3 cellular contexts compared by ENCODE assay signal in the genomic region with DNA sequence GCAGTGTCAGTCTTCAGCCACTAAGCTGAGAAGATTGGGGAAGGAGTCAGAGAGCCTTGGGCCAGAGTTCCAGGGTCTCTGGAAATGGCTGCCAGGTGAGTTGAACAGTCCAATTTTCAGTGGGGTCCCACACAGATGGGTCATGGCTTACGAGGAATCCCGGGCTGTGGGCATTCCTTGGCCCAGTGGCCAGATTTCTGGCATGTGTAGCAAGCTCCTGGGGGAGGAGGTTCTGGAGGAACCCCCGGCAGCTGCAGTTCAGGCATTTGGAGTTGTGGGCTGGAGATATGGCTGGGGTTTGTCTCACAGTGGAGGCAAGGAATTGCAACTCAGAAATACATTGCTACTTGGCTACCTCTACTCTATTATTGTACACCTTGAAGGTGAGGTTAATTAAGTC. TPM values are rescaled to one million over a fixed set of nuclear protein-coding genes. Genes with fewer than 3 reads are reported as not detected.
DNase-seq lines count a peak whose midpoint lies in the region; TF ChIP-seq lines count a peak whose summit lies in the region.
"Not testable (repeated sequence)": the region's sequence is repeated elsewhere in the genome, so short reads cannot be mapped to it uniquely, and the experiment has no call there.
"Had no signal": no experiment of that assay in that cellular context is flagged by ENCODE, and none has a peak within 500 bp of the region (broad histone marks: within the 10 kb centered on the region; RNA-seq: fewer than 3 reads in every experiment).

No MANE protein-coding gene starts in this region.

- H3K4me1 ChIP-seq in endodermal cell (ENCODE audit: control insufficient read depth, insufficient read depth, low read length): not testable (repeated sequence)

- H3K27ac Mint-ChIP-seq in HFFc6: not testable (repeated sequence)
- H3K27ac Mint-ChIP-seq in endodermal cell: peak overlapping the region; percentile 20

- not testable (repeated sequence) for DNase-seq in HFFc6, endodermal cell

- H3K27ac ChIP-seq in endodermal cell (ENCODE audit: low read depth, low read length): not testable (repeated sequence)

- 75 to 95% methylated on average over 2 to 3 of the region's 3 CpGs for WGBS in endodermal cell (ENCODE audit: insufficient coverage in 1 of 2, insufficient read length in 1 of 2), 2 experiments

- H3K4me3 ChIP-seq in endodermal cell (ENCODE audit: low read length): not testable (repeated sequence)

- H3K27me3 Mint-ChIP-seq in HFFc6 (ENCODE audit: insufficient read depth); endodermal cell (ENCODE audit: insufficient read depth): not testable (repeated sequence)

- H3K36me3 ChIP-seq in endodermal cell (ENCODE audit: control insufficient read depth, insufficient read depth, low read length): not testable (repeated sequence)

- not testable (repeated sequence) for TF ChIP-seq CTCF in HFFc6 (IDR thresholded peaks at IDR 0.05); endodermal cell (conservative IDR thresholded peaks at IDR 0.05)

- not testable (repeated sequence) for H3K9ac ChIP-seq in endodermal cell (ENCODE audit: extremely low read depth, low read length, poor library complexity, severe bottlenecking)

- H3K4me1 Mint-ChIP-seq in HFFc6 (ENCODE audit: low read depth): peaks cover 37% of the 10 kb centered on the region; the same call in 1 of the 2 replicates
- peaks cover 48% of the 10 kb centered on the region for H3K4me1 Mint-ChIP-seq in endodermal cell

- peak overlapping the region; percentile 47; the same call in 1 of the 2 replicates for H3K4me3 Mint-ChIP-seq in HFFc6
- not testable (repeated sequence) for H3K4me3 Mint-ChIP-seq in endodermal cell

- H3K9me3 Mint-ChIP-seq in HFFc6 (peaks cover 43% of the 10 kb centered on the region), endodermal cell (peaks cover 56% of the 10 kb centered on the region)

- H3K27me3 ChIP-seq in endodermal cell (ENCODE audit: control insufficient read depth, insufficient read depth, low read length, poor library complexity, severe bottlenecking): not testable (repeated sequence)

- not testable (repeated sequence) for H3K36me3 Mint-ChIP-seq in HFFc6 (ENCODE audit: low read depth)
- H3K36me3 Mint-ChIP-seq in endodermal cell (ENCODE audit: low read depth): peaks cover 24% of the 10 kb centered on the region

- peaks cover 31% of the 10 kb centered on the region for H3K9me3 ChIP-seq in endodermal cell (ENCODE audit: control insufficient read depth, low read length)

RNA-seq across cellular contexts. Expression of gene FAR2, which starts 10.8 kb away (rescaled TPM):
- total RNA-seq in HFFc6 (2021; fragmentation: NEBNext Ultra II Directional; extraction: Animal tissue kit (Norgen Biotek cat#: 25700)): 10 to 100 TPM in 3 of 6 experiments, 1 to 10 TPM in 1, under 1 TPM in 2; 0.17 to 14.0 (median 8.5) TPM
- total RNA-seq in endodermal cell: 10 to 100 TPM; 42.5 to 96.7 TPM
- 5.6 TPM for polyA plus RNA-seq in endodermal cell (2013, experiment 1 of 2)
- polyA plus RNA-seq in endodermal cell (2013, experiment 2 of 2): 5.5 TPM
- total RNA-seq: B cell had no signal
